ENCODE assay signal across 1 cellular context in the genomic region with DNA sequence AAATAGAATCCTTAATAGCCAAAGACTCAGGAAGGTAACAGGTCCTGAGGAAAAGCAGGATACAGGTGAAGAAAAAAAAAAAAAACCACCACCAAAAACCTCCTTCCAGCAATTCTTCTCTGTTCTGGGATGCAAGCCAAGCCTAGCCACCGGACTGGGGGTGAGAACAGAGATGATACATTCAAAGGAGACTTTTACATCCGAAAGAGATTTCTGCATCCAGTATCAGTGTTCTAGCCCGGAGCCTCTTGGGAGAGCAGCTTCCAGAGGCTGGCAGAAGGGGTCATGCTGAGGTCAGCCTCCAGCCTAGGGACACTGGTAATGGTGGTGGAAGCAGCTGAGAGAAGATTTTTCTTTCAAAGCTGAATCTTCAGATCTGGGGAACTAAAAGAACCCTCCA.
TF ChIP-seq lines count a peak whose summit lies in the region.

No MANE protein-coding gene starts in this region.

TF ChIP-seq in SK-N-SH, 30 proteins besides CTCF, POLR2A, EP300 and RAD21 (continued from another document):
- TF ChIP-seq, protein P1, sequence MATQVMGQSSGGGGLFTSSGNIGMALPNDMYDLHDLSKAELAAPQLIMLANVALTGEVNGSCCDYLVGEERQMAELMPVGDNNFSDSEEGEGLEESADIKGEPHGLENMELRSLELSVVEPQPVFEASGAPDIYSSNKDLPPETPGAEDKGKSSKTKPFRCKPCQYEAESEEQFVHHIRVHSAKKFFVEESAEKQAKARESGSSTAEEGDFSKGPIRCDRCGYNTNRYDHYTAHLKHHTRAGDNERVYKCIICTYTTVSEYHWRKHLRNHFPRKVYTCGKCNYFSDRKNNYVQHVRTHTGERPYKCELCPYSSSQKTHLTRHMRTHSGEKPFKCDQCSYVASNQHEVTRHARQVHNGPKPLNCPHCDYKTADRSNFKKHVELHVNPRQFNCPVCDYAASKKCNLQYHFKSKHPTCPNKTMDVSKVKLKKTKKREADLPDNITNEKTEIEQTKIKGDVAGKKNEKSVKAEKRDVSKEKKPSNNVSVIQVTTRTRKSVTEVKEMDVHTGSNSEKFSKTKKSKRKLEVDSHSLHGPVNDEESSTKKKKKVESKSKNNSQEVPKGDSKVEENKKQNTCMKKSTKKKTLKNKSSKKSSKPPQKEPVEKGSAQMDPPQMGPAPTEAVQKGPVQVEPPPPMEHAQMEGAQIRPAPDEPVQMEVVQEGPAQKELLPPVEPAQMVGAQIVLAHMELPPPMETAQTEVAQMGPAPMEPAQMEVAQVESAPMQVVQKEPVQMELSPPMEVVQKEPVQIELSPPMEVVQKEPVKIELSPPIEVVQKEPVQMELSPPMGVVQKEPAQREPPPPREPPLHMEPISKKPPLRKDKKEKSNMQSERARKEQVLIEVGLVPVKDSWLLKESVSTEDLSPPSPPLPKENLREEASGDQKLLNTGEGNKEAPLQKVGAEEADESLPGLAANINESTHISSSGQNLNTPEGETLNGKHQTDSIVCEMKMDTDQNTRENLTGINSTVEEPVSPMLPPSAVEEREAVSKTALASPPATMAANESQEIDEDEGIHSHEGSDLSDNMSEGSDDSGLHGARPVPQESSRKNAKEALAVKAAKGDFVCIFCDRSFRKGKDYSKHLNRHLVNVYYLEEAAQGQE (IDR thresholded peaks at IDR 0.05; ENCODE audit: low read depth, low read length) = no peak
- TF ChIP-seq SMC3 (IDR thresholded peaks at IDR 0.05; ENCODE audit: low read depth, low read length) = no peak
